Comparison of ENCODE assay signal across 28 cellular contexts in genomic region chr16:54813778-54814177, GRCh38.
"Had no signal": no experiment of that assay in that cellular context is flagged by ENCODE, and none has a peak within 500 bp of the region (broad histone marks: within the 10 kb centered on the region; RNA-seq: fewer than 3 reads in every experiment).

No MANE protein-coding gene starts in this region.

- H3K27me3 ChIP-seq: colonic mucosa, foreskin keratinocyte, gastrocnemius medialis, heart right ventricle had no signal

- DNase-seq: colonic mucosa; cortex of kidney; dermis blood vessel endothelial cell; dorsolateral prefrontal cortex; effector CD4-positive, alpha-beta T cell; effector CD8-positive, alpha-beta T cell; effector memory CD4-positive, alpha-beta T cell; effector memory CD8-positive, alpha-beta T cell; endodermal cell; erythroblast; esophagus squamous epithelium; foreskin fibroblast; foreskin keratinocyte; foreskin melanocyte; gastrocnemius medialis; glutamatergic neuron; head of caudate nucleus; heart left ventricle; heart right ventricle had no signal

- H3K27ac ChIP-seq: colonic mucosa, coronary artery, dorsolateral prefrontal cortex, epithelial cell of prostate, esophagus muscularis mucosa, esophagus squamous epithelium, foreskin keratinocyte, gastrocnemius medialis, gastroesophageal sphincter, heart left ventricle, heart right ventricle had no signal

- H3K4me1 ChIP-seq: colonic mucosa, esophagus muscularis mucosa, esophagus squamous epithelium, foreskin keratinocyte, gastrocnemius medialis, gastroesophageal sphincter, heart right ventricle had no signal

- H3K4me3 ChIP-seq: colonic mucosa, coronary artery, dorsolateral prefrontal cortex, esophagus muscularis mucosa, esophagus squamous epithelium, gastrocnemius medialis, gastroesophageal sphincter, heart left ventricle, heart right ventricle had no signal

- FAIRE-seq: colon, endometrium, endothelial cell of umbilical vein, frontal cortex had no signal

- H3K36me3 ChIP-seq: colonic mucosa, esophagus muscularis mucosa, esophagus squamous epithelium, gastrocnemius medialis, gastroesophageal sphincter, heart left ventricle, heart right ventricle had no signal

- H3K9me3 ChIP-seq: colonic mucosa, esophagus muscularis mucosa, esophagus squamous epithelium, gastrocnemius medialis, gastroesophageal sphincter, heart left ventricle, heart right ventricle had no signal

- ATAC-seq: effector memory CD8-positive, alpha-beta T cell; esophagus mucosa; foreskin keratinocyte; gastrocnemius medialis; gastroesophageal sphincter; heart left ventricle; heart right ventricle had no signal
